1 cellular context compared by ENCODE assay signal in the genomic region with DNA sequence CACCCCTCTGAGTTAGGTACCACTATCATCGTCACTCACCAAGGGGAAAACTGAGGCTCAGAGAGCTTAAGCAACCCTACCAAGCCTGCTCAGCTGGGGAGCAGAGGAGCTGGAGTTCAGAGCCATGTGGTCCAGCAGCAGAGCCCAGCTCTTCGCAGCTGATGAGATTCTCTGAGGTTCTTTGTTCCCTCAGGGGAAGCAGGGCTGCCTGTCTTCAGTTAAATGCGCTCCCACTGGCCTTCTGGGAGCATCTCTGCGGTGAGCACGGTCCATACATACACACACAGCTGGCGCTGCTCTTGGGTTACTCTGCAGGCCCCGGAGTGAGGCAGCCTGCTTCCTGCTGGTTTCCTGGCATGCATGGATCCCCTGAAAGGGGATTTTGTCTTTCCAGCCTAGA.
TF ChIP-seq lines count a peak whose summit lies in the region.

No MANE protein-coding gene starts in this region.

TF ChIP-seq in GM23338, 12 proteins besides CTCF, POLR2A, EP300 and RAD21:
- no peak for TF ChIP-seq JUNB (IDR thresholded peaks at IDR 0.05; ENCODE audit: unreplicated experiment)
- no peak for TF ChIP-seq ZNF114 (CRISPR knock-in tag; IDR thresholded peaks at IDR 0.05)
- TF ChIP-seq EZH2 (IDR thresholded peaks at IDR 0.05; ENCODE audit: low read depth, unreplicated experiment): no peak
- TF ChIP-seq EZH2phosphoT487 (IDR thresholded peaks at IDR 0.05; ENCODE audit: unreplicated experiment): no peak
- TF ChIP-seq CREB1 (CRISPR knock-in tag; IDR thresholded peaks at IDR 0.05; ENCODE audit: low read depth): no peak
- TF ChIP-seq STAT1 (IDR thresholded peaks at IDR 0.05; ENCODE audit: unreplicated experiment): no peak
- TF ChIP-seq, protein P1, sequence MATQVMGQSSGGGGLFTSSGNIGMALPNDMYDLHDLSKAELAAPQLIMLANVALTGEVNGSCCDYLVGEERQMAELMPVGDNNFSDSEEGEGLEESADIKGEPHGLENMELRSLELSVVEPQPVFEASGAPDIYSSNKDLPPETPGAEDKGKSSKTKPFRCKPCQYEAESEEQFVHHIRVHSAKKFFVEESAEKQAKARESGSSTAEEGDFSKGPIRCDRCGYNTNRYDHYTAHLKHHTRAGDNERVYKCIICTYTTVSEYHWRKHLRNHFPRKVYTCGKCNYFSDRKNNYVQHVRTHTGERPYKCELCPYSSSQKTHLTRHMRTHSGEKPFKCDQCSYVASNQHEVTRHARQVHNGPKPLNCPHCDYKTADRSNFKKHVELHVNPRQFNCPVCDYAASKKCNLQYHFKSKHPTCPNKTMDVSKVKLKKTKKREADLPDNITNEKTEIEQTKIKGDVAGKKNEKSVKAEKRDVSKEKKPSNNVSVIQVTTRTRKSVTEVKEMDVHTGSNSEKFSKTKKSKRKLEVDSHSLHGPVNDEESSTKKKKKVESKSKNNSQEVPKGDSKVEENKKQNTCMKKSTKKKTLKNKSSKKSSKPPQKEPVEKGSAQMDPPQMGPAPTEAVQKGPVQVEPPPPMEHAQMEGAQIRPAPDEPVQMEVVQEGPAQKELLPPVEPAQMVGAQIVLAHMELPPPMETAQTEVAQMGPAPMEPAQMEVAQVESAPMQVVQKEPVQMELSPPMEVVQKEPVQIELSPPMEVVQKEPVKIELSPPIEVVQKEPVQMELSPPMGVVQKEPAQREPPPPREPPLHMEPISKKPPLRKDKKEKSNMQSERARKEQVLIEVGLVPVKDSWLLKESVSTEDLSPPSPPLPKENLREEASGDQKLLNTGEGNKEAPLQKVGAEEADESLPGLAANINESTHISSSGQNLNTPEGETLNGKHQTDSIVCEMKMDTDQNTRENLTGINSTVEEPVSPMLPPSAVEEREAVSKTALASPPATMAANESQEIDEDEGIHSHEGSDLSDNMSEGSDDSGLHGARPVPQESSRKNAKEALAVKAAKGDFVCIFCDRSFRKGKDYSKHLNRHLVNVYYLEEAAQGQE (IDR thresholded peaks at IDR 0.05; ENCODE audit: unreplicated experiment): no peak
- TF ChIP-seq POLR2AphosphoS5 (IDR thresholded peaks at IDR 0.05; ENCODE audit: low read depth): no peak
- TF ChIP-seq, protein P2, sequence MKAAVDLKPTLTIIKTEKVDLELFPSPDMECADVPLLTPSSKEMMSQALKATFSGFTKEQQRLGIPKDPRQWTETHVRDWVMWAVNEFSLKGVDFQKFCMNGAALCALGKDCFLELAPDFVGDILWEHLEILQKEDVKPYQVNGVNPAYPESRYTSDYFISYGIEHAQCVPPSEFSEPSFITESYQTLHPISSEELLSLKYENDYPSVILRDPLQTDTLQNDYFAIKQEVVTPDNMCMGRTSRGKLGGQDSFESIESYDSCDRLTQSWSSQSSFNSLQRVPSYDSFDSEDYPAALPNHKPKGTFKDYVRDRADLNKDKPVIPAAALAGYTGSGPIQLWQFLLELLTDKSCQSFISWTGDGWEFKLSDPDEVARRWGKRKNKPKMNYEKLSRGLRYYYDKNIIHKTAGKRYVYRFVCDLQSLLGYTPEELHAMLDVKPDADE (IDR thresholded peaks at IDR 0.05): no peak
- TF ChIP-seq, protein P3, sequence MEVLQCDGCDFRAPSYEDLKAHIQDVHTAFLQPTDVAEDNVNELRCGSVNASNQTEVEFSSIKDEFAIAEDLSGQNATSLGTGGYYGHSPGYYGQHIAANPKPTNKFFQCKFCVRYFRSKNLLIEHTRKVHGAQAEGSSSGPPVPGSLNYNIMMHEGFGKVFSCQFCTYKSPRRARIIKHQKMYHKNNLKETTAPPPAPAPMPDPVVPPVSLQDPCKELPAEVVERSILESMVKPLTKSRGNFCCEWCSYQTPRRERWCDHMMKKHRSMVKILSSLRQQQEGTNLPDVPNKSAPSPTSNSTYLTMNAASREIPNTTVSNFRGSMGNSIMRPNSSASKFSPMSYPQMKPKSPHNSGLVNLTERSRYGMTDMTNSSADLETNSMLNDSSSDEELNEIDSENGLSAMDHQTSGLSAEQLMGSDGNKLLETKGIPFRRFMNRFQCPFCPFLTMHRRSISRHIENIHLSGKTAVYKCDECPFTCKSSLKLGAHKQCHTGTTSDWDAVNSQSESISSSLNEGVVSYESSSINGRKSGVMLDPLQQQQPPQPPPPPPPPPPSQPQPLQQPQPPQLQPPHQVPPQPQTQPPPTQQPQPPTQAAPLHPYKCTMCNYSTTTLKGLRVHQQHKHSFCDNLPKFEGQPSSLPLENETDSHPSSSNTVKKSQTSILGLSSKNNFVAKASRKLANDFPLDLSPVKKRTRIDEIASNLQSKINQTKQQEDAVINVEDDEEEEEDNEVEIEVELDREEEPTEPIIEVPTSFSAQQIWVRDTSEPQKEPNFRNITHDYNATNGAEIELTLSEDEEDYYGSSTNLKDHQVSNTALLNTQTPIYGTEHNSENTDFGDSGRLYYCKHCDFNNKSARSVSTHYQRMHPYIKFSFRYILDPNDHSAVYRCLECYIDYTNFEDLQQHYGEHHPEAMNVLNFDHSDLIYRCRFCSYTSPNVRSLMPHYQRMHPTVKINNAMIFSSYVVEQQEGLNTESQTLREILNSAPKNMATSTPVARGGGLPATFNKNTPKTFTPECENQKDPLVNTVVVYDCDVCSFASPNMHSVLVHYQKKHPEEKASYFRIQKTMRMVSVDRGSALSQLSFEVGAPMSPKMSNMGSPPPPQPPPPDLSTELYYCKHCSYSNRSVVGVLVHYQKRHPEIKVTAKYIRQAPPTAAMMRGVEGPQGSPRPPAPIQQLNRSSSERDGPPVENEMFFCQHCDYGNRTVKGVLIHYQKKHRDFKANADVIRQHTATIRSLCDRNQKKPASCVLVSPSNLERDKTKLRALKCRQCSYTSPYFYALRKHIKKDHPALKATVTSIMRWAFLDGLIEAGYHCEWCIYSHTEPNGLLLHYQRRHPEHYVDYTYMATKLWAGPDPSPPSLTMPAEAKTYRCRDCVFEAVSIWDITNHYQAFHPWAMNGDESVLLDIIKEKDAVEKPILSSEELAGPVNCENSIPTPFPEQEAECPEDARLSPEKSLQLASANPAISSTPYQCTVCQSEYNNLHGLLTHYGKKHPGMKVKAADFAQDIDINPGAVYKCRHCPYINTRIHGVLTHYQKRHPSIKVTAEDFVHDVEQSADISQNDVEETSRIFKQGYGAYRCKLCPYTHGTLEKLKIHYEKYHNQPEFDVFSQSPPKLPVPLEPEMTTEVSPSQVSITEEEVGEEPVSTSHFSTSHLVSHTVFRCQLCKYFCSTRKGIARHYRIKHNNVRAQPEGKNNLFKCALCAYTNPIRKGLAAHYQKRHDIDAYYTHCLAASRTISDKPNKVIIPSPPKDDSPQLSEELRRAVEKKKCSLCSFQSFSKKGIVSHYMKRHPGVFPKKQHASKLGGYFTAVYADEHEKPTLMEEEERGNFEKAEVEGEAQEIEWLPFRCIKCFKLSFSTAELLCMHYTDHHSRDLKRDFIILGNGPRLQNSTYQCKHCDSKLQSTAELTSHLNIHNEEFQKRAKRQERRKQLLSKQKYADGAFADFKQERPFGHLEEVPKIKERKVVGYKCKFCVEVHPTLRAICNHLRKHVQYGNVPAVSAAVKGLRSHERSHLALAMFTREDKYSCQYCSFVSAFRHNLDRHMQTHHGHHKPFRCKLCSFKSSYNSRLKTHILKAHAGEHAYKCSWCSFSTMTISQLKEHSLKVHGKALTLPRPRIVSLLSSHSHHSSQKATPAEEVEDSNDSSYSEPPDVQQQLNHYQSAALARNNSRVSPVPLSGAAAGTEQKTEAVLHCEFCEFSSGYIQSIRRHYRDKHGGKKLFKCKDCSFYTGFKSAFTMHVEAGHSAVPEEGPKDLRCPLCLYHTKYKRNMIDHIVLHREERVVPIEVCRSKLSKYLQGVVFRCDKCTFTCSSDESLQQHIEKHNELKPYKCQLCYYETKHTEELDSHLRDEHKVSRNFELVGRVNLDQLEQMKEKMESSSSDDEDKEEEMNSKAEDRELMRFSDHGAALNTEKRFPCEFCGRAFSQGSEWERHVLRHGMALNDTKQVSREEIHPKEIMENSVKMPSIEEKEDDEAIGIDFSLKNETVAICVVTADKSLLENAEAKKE (CRISPR knock-in tag; IDR thresholded peaks at IDR 0.05): no peak
- TF ChIP-seq NANOG (IDR thresholded peaks at IDR 0.05; ENCODE audit: borderline replicate concordance): no peak
- TF ChIP-seq ZNF331 (CRISPR knock-in tag; IDR thresholded peaks at IDR 0.05; ENCODE audit: low read depth): no peak
